ENCODE assay signal across 21 cellular contexts in the genomic region with DNA sequence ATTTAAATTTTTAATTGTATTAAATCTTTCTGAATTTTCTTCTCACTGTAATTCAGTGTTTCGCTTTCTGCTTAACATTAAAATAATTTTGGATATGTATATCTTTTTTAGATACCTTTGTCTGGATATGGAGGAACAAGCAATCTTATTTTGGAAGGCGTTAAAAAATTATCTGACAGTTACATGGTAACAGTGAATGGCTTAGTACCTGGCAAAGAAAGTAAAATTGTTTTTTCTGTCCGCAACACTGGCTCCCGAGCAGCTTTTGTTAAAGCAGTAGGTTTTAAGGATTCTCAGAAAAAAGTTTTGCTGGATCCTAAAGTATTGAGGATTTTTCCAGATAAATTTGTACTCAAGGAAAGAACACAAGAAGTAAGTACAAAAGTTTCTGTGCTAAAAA.
DNase-seq lines count a peak whose midpoint lies in the region; ATAC-seq and TF ChIP-seq lines count a peak whose summit lies in the region.
"Had no signal": no experiment of that assay in that cellular context is flagged by ENCODE, and none has a peak within 500 bp of the region (broad histone marks: within the 10 kb centered on the region; RNA-seq: fewer than 3 reads in every experiment).

No MANE protein-coding gene starts in this region.

- intact Hi-C loops in heart left ventricle (cut with DNase I) (no loop called here), right cardiac atrium (cut with DNase I) (no loop called here), left ventricle myocardium inferior (cut with micrococcal nuclease) (no loop called here)

- TF ChIP-seq POLR2A in heart left ventricle (IDR thresholded peaks at IDR 0.05): no peak

- peaks cover 0 to 11% (median 0%) of the 10 kb centered on the region in 12 donors for H3K4me1 ChIP-seq in heart left ventricle
- peaks cover 2% of the 10 kb centered on the region for H3K4me1 ChIP-seq in right cardiac atrium (ENCODE audit: control insufficient read depth, insufficient read depth, low read length)
- H3K4me1 ChIP-seq in left ventricle myocardium inferior: peaks cover 22% of the 10 kb centered on the region
- H3K4me1 ChIP-seq in right atrium auricular region: no peaks in the 10 kb centered on the region
- H3K4me1 ChIP-seq: BE2C, BLaER1 had no signal

- DNase-seq in heart left ventricle: no peak
- DNase-seq in right cardiac atrium: no peak
- DNase-seq in left ventricle myocardium inferior: no peak
- no peak for DNase-seq in right atrium auricular region (ENCODE audit: low spot score)
- DNase-seq: 8988T; ACHN; BE2C; C1 segment of cervical spinal cord; CD4-positive, alpha-beta memory T cell; CD4-positive, CD25-positive, alpha-beta regulatory T cell; CD8-positive, alpha-beta memory T cell; COR-L47; DMS 273 treated with DMSO at 0.1 percent for 48 hours; DMS153; DMS53; DMS79; DND-41; EL; GDM1 had no signal

- H3K9me3 ChIP-seq in heart left ventricle (peaks cover 0 to 8% (median 0%) of the 10 kb centered on the region in 12 donors), right cardiac atrium (ENCODE audit: control insufficient read depth, low read length) (no peaks in the 10 kb centered on the region), left ventricle myocardium inferior (replicated peaks) (peaks cover 5% of the 10 kb centered on the region), right atrium auricular region (no peaks in the 10 kb centered on the region)
- H3K9me3 ChIP-seq: BE2C had no signal

- H3K36me3 ChIP-seq in heart left ventricle: peaks cover 0 to 69% (median 49%) of the 10 kb centered on the region in 9 donors
- peaks cover 44% of the 10 kb centered on the region for H3K36me3 ChIP-seq in left ventricle myocardium inferior
- H3K36me3 ChIP-seq in right atrium auricular region: peaks cover 9% of the 10 kb centered on the region

- H3K27ac ChIP-seq in heart left ventricle (peak overlapping the region in 2 of 12 donors; percentile 4 to 25), right cardiac atrium (ENCODE audit: low read length) (no peak overlapping the region), left ventricle myocardium inferior (replicated peaks) (peak overlapping the region; percentile 27), right atrium auricular region (no peak overlapping the region)
- H3K27ac ChIP-seq: BLaER1 had no signal

- WGBS in heart left ventricle, 4 donors: 50 to 66% (median 53%) methylated on average over 4 of the region's 4 CpGs
- 74% methylated on average over 4 of the region's 4 CpGs for WGBS in right cardiac atrium

- peak overlapping the region in 9 of 12 donors; percentile 3 to 43 (median 26) for H3K4me3 ChIP-seq in heart left ventricle
- no peak overlapping the region for H3K4me3 ChIP-seq in right cardiac atrium (ENCODE audit: low read length)
- peak overlapping the region; percentile 53 for H3K4me3 ChIP-seq in left ventricle myocardium inferior
- no peak overlapping the region for H3K4me3 ChIP-seq in right atrium auricular region
- H3K4me3 ChIP-seq: BLaER1, GM12878 had no signal

- peak in 1 of 4 donors; percentile 58 for ATAC-seq in heart left ventricle
- no peak for ATAC-seq in right cardiac atrium
- ATAC-seq: GM12878 had no signal

- H3K27me3 ChIP-seq in heart left ventricle (no peaks in the 10 kb centered on the region), right cardiac atrium (ENCODE audit: control insufficient read depth, insufficient read depth) (no peaks in the 10 kb centered on the region), left ventricle myocardium inferior (ENCODE audit: low read depth) (no peaks in the 10 kb centered on the region), right atrium auricular region (no peaks in the 10 kb centered on the region)
- H3K27me3 ChIP-seq: BE2C, BLaER1 had no signal

- TF ChIP-seq CTCF in heart left ventricle (IDR thresholded peaks at IDR 0.05) (no peak), left ventricle myocardium inferior (IDR thresholded peaks at IDR 0.05; ENCODE audit: borderline replicate concordance) (no peak), right atrium auricular region (IDR thresholded peaks at IDR 0.05) (no peak)

Comparison
In these comparisons a context has a peak if more than half of its experiments do, and no peak if none do; other contexts are left out.
1. H3K4me3 ChIP-seq: peak in heart left ventricle (9 of 12) and left ventricle myocardium inferior (single experiment); none in right cardiac atrium (single experiment) and right atrium auricular region (0 of 2).